Comparison of ENCODE assay signal across 7 cellular contexts in genomic region chrX:76149842-76150204, GRCh38. TPM values are rescaled to one million over a fixed set of nuclear protein-coding genes. Genes with fewer than 3 reads are reported as not detected.
A peak's percentile ranks its signal among the peaks of the same experiment; 100 is the strongest.
DNase-seq lines count a peak whose midpoint lies in the region; ATAC-seq, FAIRE-seq and TF ChIP-seq lines count a peak whose summit lies in the region.
"Not testable (repeated sequence)": the region's sequence is repeated elsewhere in the genome, so short reads cannot be mapped to it uniquely, and the experiment has no call there.

No MANE protein-coding gene starts in this region.

- no CpG with 5 or more reads among the region's 23 CpGs for WGBS in body of pancreas, 2 donors
- WGBS in HepG2 (ENCODE audit: low lambda C conversion rate): no CpG with 5 or more reads among the region's 23 CpGs

- not testable (repeated sequence) for H3K9ac ChIP-seq in HCT116 (ENCODE audit: low read length); HepG2 (ENCODE audit: insufficient read depth, low read depth, low read length)

- peak; percentile 10 for ATAC-seq in GM18907 (IDR thresholded peaks at IDR 0.05; ENCODE audit: unreplicated experiment)
- ATAC-seq in GM21367 (IDR thresholded peaks at IDR 0.05; ENCODE audit: unreplicated experiment): peak; percentile 2
- peak; percentile 47 for ATAC-seq in HCT116
- peak; percentile 3 for ATAC-seq in HG02981 (IDR thresholded peaks at IDR 0.05; ENCODE audit: unreplicated experiment)
- peak; percentile 33 for ATAC-seq in body of pancreas
- peak; percentile 53 for ATAC-seq in HepG2

- peak; percentile 31 for FAIRE-seq in HTR-8/SVneo (lab: Jason Lieb, UNC)
- FAIRE-seq in HepG2 (lab: Jason Lieb, UNC): not testable (repeated sequence)

- not testable (repeated sequence) for TF ChIP-seq CTCF in HCT116 (IDR thresholded peaks at IDR 0.05 in 2 of 3, conservative IDR thresholded peaks at IDR 0.05 in 1 of 3; ENCODE audit: borderline replicate concordance in 1 of 3, insufficient read depth in 1 of 3, low read depth in 2 of 3, low read length in 2 of 3); body of pancreas (IDR thresholded peaks at IDR 0.05); HepG2 (CRISPR knock-in tag; IDR thresholded peaks at IDR 0.05)

- not testable (repeated sequence) for H4K20me1 ChIP-seq in HCT116 (ENCODE audit: insufficient read depth); HepG2 (ENCODE audit: insufficient read depth, low read length)

- not testable (repeated sequence) for DNase-seq in HCT116 (ENCODE audit: low read depth, low spot score); HTR-8/SVneo (ENCODE audit: insufficient read length, low spot score); body of pancreas; HepG2 (ENCODE audit: low spot score)

- TF ChIP-seq POLR2A in HCT116 (IDR thresholded peaks at IDR 0.05; ENCODE audit: borderline replicate concordance, extremely low read depth, insufficient read depth, insufficient read length); body of pancreas (IDR thresholded peaks at IDR 0.05); HepG2 (IDR thresholded peaks at IDR 0.05; ENCODE audit: insufficient read depth in 1 of 2, low read depth in 2 of 2, low read length in 2 of 2): not testable (repeated sequence)

- not testable (repeated sequence) for H3K9me2 ChIP-seq in HCT116 (ENCODE audit: insufficient read depth)

- H3K27ac ChIP-seq in HCT116 (ENCODE audit: low read depth, low read length); body of pancreas; HepG2 (ENCODE audit: extremely low read length, insufficient read depth, low read length): not testable (repeated sequence)

- H3K4me2 ChIP-seq in HCT116 (ENCODE audit: low read length); HepG2 (ENCODE audit: low read depth, low read length): not testable (repeated sequence)

- TF ChIP-seq RAD21 in HCT116 (IDR thresholded peaks at IDR 0.05; ENCODE audit: low read depth); HepG2 (CRISPR knock-in tag; IDR thresholded peaks at IDR 0.05): not testable (repeated sequence)

- H3K79me2 ChIP-seq in HCT116 (ENCODE audit: insufficient read depth, low read length); HepG2 (ENCODE audit: insufficient read depth, low read length): not testable (repeated sequence)

- in situ Hi-C loops in HepG2 (cut with HindIII; ENCODE audit: extremely low pct_ligation_motif_present, low pct_unique_long_range_greater_than_20kb): loop anchor here (25.0 kb wide), 1 partner anchor 112 kb away; no protein-coding TSS in a partner anchor

- not testable (repeated sequence) for H3K9me3 ChIP-seq in HCT116 (ENCODE audit: control insufficient read depth in 1 of 2, insufficient read depth in 1 of 2, low read depth in 1 of 2, low read length in 2 of 2); body of pancreas; HepG2 (ENCODE audit: low read length)

- not testable (repeated sequence) for H3K36me3 ChIP-seq in HCT116 (ENCODE audit: control insufficient read depth in 1 of 2, insufficient read depth in 2 of 2, low read length in 2 of 2); body of pancreas (replicated peaks in 1 of 2; ENCODE audit: insufficient read depth in 1 of 2, low read depth in 2 of 2); HepG2 (replicated peaks in 1 of 2; ENCODE audit: control insufficient read depth in 1 of 2, insufficient read depth in 2 of 2, low read length in 2 of 2)

- intact Hi-C loops in HCT116 (cut with micrococcal nuclease): loop anchor here (5.0 kb wide), 1 partner anchor 102 kb away; no protein-coding TSS in a partner anchor
- intact Hi-C loops in body of pancreas (cut with DNase I): not testable (repeated sequence)
- intact Hi-C loops in HepG2 (cut with micrococcal nuclease; ENCODE audit: unreplicated experiment): loop anchor here (5.0 kb wide), 1 partner anchor 102 kb away; no protein-coding TSS in a partner anchor

- BruUV-seq in HCT116 (replicated peaks; lab: Mats Ljungman, UMichigan) (TSS peak; percentile 90), HepG2 (replicated peaks; lab: Mats Ljungman, UMichigan) (TSS peak; percentile 96)

- RAD21 ChIA-PET in HCT116 (lab: Charles Lee; ENCODE audit: low non-redundant PET in 1 of 2, low total read pairs in 2 of 2, uncharacterized antibody in 2 of 2, unreplicated experiment in 2 of 2): not testable (repeated sequence)

- H3K4me3 ChIP-seq in HCT116 (replicated peaks in 1 of 2; ENCODE audit: low read depth in 1 of 2, low read length in 2 of 2); body of pancreas; HepG2 (replicated peaks in 1 of 3; ENCODE audit: insufficient read depth in 1 of 3, low read depth in 2 of 3, low read length in 3 of 3): not testable (repeated sequence)

- not testable (repeated sequence) for TF ChIP-seq EP300 in HepG2 (IDR thresholded peaks at IDR 0.05; ENCODE audit: low read depth in 2 of 2, low read length in 2 of 2); HepG2 (CRISPR knock-in tag; IDR thresholded peaks at IDR 0.05; ENCODE audit: borderline replicate concordance)

- POLR2A ChIA-PET in HCT116 (lab: Charles Lee); HepG2 (lab: Yijun Ruan, JAX): not testable (repeated sequence)

- H2AFZ ChIP-seq in HCT116 (ENCODE audit: low read depth, low read length, poor library complexity, severe bottlenecking); HepG2 (ENCODE audit: low read length): not testable (repeated sequence)

- CTCF ChIA-PET in HCT116 (lab: Charles Lee); HepG2 (lab: Yijun Ruan, JAX; ENCODE audit: low intra/inter-chr PET ratio, low total read pairs): not testable (repeated sequence)

- peaks cover 11 to 17% of the 10 kb centered on the region in 2 experiments; a peak in 3 of 4 replicates for H3K4me1 ChIP-seq in HCT116 (ENCODE audit: control insufficient read depth in 1 of 2, insufficient read depth in 2 of 2, low read length in 2 of 2)
- H3K4me1 ChIP-seq in body of pancreas: peaks cover 17% of the 10 kb centered on the region
- not testable (repeated sequence) for H3K4me1 ChIP-seq in HepG2 (ENCODE audit: insufficient read depth, low read length)

- H3K27me3 ChIP-seq in HCT116 (ENCODE audit: insufficient read depth, low read length); body of pancreas; HepG2 (ENCODE audit: control insufficient read depth in 1 of 2, insufficient read depth in 2 of 2, low read length in 2 of 2): not testable (repeated sequence)

RNA-seq across cellular contexts. Expression of gene PBDC1, which starts 23.0 kb away (rescaled TPM):
- total RNA-seq in HCT116 (2021; ENCODE audit: unreplicated experiment) (23.5 TPM), body of pancreas (1 to 10 TPM; 6.5 to 6.6 TPM), HepG2 (2016; rRNA removed; fragmentation: Illumina TruSeq; extraction: Trizol) (24.7 and 43.4 TPM in 2 replicates)
- 14.5 and 18.1 TPM in 2 replicates for polyA plus RNA-seq in HCT116 (2012)
- total RNA-seq in HepG2 (2016; cell fraction: cytosol; rRNA removed; fragmentation: Illumina TruSeq; extraction: Trizol; ENCODE audit: low read depth): 4.4 and 4.7 TPM in 2 replicates
- total RNA-seq in HepG2 (2016; cell fraction: insoluble cytoplasmic fraction; rRNA removed; fragmentation: Illumina TruSeq; extraction: Trizol): 26.3 and 44.5 TPM in 2 replicates
- total RNA-seq in HepG2 (2016; cell fraction: membrane; rRNA removed; fragmentation: Illumina TruSeq; extraction: Trizol): 7.1 and 7.5 TPM in 2 replicates
- 13.4 and 16.7 TPM in 2 replicates for total RNA-seq in HepG2 (2016; cell fraction: nucleus; rRNA removed; fragmentation: Illumina TruSeq; extraction: Trizol)
- polyA plus RNA-seq in HepG2 (2011; rRNA removed): 22.2 and 22.8 TPM in 2 replicates
- 16.4 and 23.1 TPM in 2 replicates for polyA plus RNA-seq in HepG2 (2011; cell fraction: cytosol; rRNA removed)
- 6.7 and 9.0 TPM in 2 replicates for polyA plus RNA-seq in HepG2 (2011; cell fraction: nucleus; rRNA removed)
- polyA plus RNA-seq in HepG2 (2012): 38.3 and 44.2 TPM in 2 replicates
- polyA plus RNA-seq in HepG2 (2016; cell fraction: cytosol; fragmentation: Illumina TruSeq; extraction: Trizol; ENCODE audit: low read depth): 6.5 TPM in 2 replicates
- 76.8 and 85.6 TPM in 2 replicates for polyA plus RNA-seq in HepG2 (2016; cell fraction: insoluble cytoplasmic fraction; fragmentation: Illumina TruSeq; extraction: Trizol; ENCODE audit: low read depth)
- 7.2 and 10.0 TPM in 2 replicates for polyA plus RNA-seq in HepG2 (2016; cell fraction: membrane; fragmentation: Illumina TruSeq; extraction: Trizol; ENCODE audit: low read depth)
- polyA plus RNA-seq in HepG2 (2016; cell fraction: nucleus; fragmentation: Illumina TruSeq; extraction: Trizol; ENCODE audit: insufficient read depth, low read depth): 28.3 and 28.6 TPM in 2 replicates
- 20.6 TPM in 1 of 2 replicates, not detected in the other for polyA minus RNA-seq in HepG2 (2011; rRNA and poly(A)+ RNA removed; ENCODE audit: low replicate concordance)
- 10.9 and 12.7 TPM in 2 replicates for polyA minus RNA-seq in HepG2 (2011; cell fraction: cytosol; rRNA and poly(A)+ RNA removed)
- polyA minus RNA-seq in HepG2 (2011; cell fraction: nucleus; rRNA and poly(A)+ RNA removed): 6.2 and 7.6 TPM in 2 replicates

Comparison
In these comparisons a context has a peak if more than half of its experiments do, and no peak if none do; other contexts are left out.
1. ATAC-seq: peak in every context shown above with its lines; median percentile 53 in HepG2; 47 in HCT116; 33 in body of pancreas; 10 in GM18907; 3 in HG02981; 2 in GM21367.